33 cellular contexts compared by ENCODE assay signal in the genomic region with DNA sequence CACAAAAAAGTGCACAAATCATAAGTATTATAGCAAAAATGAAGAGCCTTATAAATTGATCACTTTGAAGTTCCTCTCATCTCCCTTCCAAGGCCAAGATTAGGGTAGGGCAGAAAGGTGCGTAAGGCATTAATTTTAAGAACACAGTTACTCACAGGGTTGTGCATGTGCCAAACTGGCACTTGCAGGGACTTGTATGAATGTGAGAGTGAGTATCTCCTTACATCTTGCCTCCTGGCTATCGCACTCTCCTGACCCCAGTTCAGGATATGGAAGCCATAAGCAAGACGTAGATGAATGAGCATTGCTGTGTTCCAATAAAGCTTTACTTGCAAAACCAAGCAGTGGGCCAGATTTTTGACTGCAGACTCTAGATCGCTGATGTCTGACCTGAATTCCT.
"Had no signal": no experiment of that assay in that cellular context is flagged by ENCODE, and none has a peak within 500 bp of the region (broad histone marks: within the 10 kb centered on the region; RNA-seq: fewer than 3 reads in every experiment).

No MANE protein-coding gene starts in this region.

- FAIRE-seq: astrocyte had no signal

- ATAC-seq: activated CD4-positive, CD25-positive, alpha-beta regulatory T cell treated with anti-CD3 and anti-CD28 coated beads, Interleukin-2, amount 50 U/mL, for 24 hours; activated CD8-positive, alpha-beta T cell treated with anti-CD3 and anti-CD28 coated beads for 36 hours; activated T-cell treated with anti-CD3 and anti-CD28 coated beads, Interleukin-2, amount 50 U/mL, for 4 hours; activated T-helper 17 cell treated with anti-CD3 and anti-CD28 coated beads, Interleukin-2, amount 50 U/mL, for 72 hours; gastroesophageal sphincter; heart right ventricle; T-helper 17 cell had no signal

- H3K4me3 ChIP-seq: cardiac muscle cell, colonic mucosa, dorsolateral prefrontal cortex, esophagus muscularis mucosa, gastroesophageal sphincter, heart right ventricle, hepatocyte had no signal

- DNase-seq: activated B cell treated with CpG ODN at 0.5 μM for 24 hours; activated CD4-positive, alpha-beta T cell treated with anti-CD3 and anti-CD28 coated beads for 48 hours; activated CD4-positive, alpha-beta T cell treated with anti-CD3 and anti-CD28 coated beads, Interleukin-2, amount 50 U/mL, for 1 hour; activated CD4-positive, alpha-beta T cell treated with anti-CD3 and anti-CD28 coated beads, Interleukin-2, amount 50 U/mL, for 48 hours; activated CD8-positive, alpha-beta memory T cell treated with anti-CD3 and anti-CD28 coated beads for 24 hours; activated CD8-positive, alpha-beta T cell treated with anti-CD3 and anti-CD28 coated beads for 36 hours; activated effector memory CD4-positive, alpha-beta T cell treated with Interleukin-2 at 50 U/mL for 16 hours; activated gamma-delta T cell treated with Interleukin-2 at 50 U/mL for 16 hours; activated naive CD4-positive, alpha-beta T cell treated with anti-CD3 and anti-CD28 coated beads, Interleukin-2, amount 50 U/mL, for 16 hours; activated naive CD4-positive, alpha-beta T cell treated with Interleukin-2 at 50 U/mL for 16 hours; activated T-cell treated with anti-CD3 and anti-CD28 coated beads, Interleukin-2, amount 50 U/mL, for 4 hours; amniotic stem cell; anterior cingulate cortex; brain microvascular endothelial cell; central memory CD4-positive, alpha-beta T cell; cerebellar nuclear complex; colonic mucosa; dorsolateral prefrontal cortex; effector memory CD4-positive, alpha-beta T cell; endodermal cell; erythroblast; foreskin melanocyte; heart right ventricle; T-helper 17 cell; T1000; WERI-Rb-1 had no signal

- H3K79me2 ChIP-seq: hepatocyte had no signal

- H3K4me1 ChIP-seq: colonic mucosa, esophagus muscularis mucosa, gastroesophageal sphincter, heart right ventricle had no signal

- H3K9me3 ChIP-seq: colonic mucosa, esophagus muscularis mucosa, gastroesophageal sphincter had no signal

- H3K27me3 ChIP-seq: brain microvascular endothelial cell, cardiac muscle cell, colonic mucosa, dorsolateral prefrontal cortex, esophagus muscularis mucosa, gastroesophageal sphincter, heart right ventricle, hepatocyte had no signal

- H3K4me2 ChIP-seq: hepatocyte had no signal

- H2AFZ ChIP-seq: hepatocyte had no signal

- H3K36me3 ChIP-seq: brain microvascular endothelial cell, cardiac muscle cell, colonic mucosa, esophagus muscularis mucosa, gastroesophageal sphincter, heart right ventricle, WERI-Rb-1 had no signal

- H3K27ac ChIP-seq: brain microvascular endothelial cell, cardiac muscle cell, colonic mucosa, dorsolateral prefrontal cortex, esophagus muscularis mucosa, gastroesophageal sphincter, heart right ventricle, hepatocyte, WERI-Rb-1 had no signal
